In the genomic region with DNA sequence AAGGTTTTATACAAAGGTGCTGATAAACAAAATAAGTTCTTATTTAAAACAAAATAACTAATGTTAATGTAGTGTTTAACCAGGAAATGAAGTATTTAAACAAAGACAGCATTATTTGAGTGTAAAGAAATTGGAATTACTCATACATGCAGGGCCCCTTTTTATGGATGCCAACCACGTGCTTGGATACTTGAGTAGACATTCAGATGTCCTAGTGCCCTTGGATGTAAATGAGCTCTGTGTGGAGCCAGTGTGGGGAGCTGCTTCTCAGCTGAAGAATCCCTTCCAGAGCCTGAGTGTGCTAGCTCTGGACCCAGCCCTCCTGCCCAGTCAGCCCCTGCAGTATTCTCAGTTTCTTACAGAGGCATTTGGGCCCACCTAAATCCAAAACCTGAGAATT, we compare ENCODE assay signal across 12 cellular contexts.
A peak's percentile ranks its signal among the peaks of the same experiment; 100 is the strongest.
DNase-seq lines count a peak whose midpoint lies in the region; ATAC-seq and TF ChIP-seq lines count a peak whose summit lies in the region.
"Had no signal": no experiment of that assay in that cellular context is flagged by ENCODE, and none has a peak within 500 bp of the region (broad histone marks: within the 10 kb centered on the region; RNA-seq: fewer than 3 reads in every experiment).

No MANE protein-coding gene starts in this region.

- no peak overlapping the region for H3K4me3 ChIP-seq in A673 (ENCODE audit: low read depth, low read length, poor library complexity, severe bottlenecking)
- no peak overlapping the region for H3K4me3 ChIP-seq in adrenal gland
- H3K4me3 ChIP-seq: psoas muscle had no signal

- H3K4me1 ChIP-seq in A673 (ENCODE audit: insufficient read depth, low read length, poor library complexity, severe bottlenecking) (peaks cover 25% of the 10 kb centered on the region), adrenal gland (replicated peaks in 1 of 2) (peaks cover 6 to 13% of the 10 kb centered on the region in 2 donors)

- H3K36me3 Mint-ChIP-seq in WTC11, result peaks cover 12% of the 10 kb centered on the region
- H3K36me3 Mint-ChIP-seq in effector memory CD8-positive, alpha-beta T cell (ENCODE audit: insufficient read depth), result peaks cover 6% of the 10 kb centered on the region

- DNase-seq in A673 (ENCODE audit: low spot score) (peak; percentile 77), HEK293T (ENCODE audit: extremely low spot score) (no peak), WTC11 (ENCODE audit: low spot score) (peak; percentile 19), islet precursor cell (peak; percentile 56), AG08396 (ENCODE audit: low spot score) (no peak), adrenal gland (no peak), DMS79 treated with DMSO at 0.1 percent for 48 hours (lab: John Stamatoyannopoulos, UW) (no peak)
- no peak for DNase-seq in effector memory CD8-positive, alpha-beta T cell
- DNase-seq: activated naive CD4-positive, alpha-beta T cell treated with anti-CD3 and anti-CD28 coated beads for 36 hours; EL; NCI-H226; psoas muscle had no signal

- peak; percentile 88 for ATAC-seq in WTC11
- no peak for ATAC-seq in effector memory CD8-positive, alpha-beta T cell (replicated peaks)

- CTCF ChIA-PET in A673 (lab: Charles Lee), result interaction anchor here (0.5 to 0.7 kb wide), 2 partner anchors 115 to 380 kb away, joined by 3 to 7 read pairs; no protein-coding TSS in a partner anchor
- CTCF ChIA-PET in HEK293T (lab: Yijun Ruan, JAX), result no interaction called here
- CTCF ChIA-PET in WTC11 (lab: Charles Lee), result interaction anchor here (0.6 to 2.5 kb wide), 7 partner anchors 9 to 439 kb away, joined by 3 to 8 read pairs (median 3); no protein-coding TSS in a partner anchor

- H3K27me3 ChIP-seq in A673 (replicated peaks; ENCODE audit: insufficient read depth, low read depth, low read length, poor library complexity) (no peaks in the 10 kb centered on the region), adrenal gland (no peaks in the 10 kb centered on the region)

- intact Hi-C loops in A673 (cut with micrococcal nuclease; ENCODE audit: unreplicated experiment) (no loop called here), adrenal gland (cut with DNase I) (no loop called here)

- POLR2A ChIA-PET in A673 (lab: Charles Lee; ENCODE audit: low non-redundant PET), result interaction anchor here (0.5 kb wide), 1 partner anchor 274 kb away, joined by 3 read pairs; no protein-coding TSS in a partner anchor
- POLR2A ChIA-PET in HEK293T (lab: Yijun Ruan, JAX), result interaction anchor here (0.6 kb wide), 1 partner anchor 17 kb away, joined by 3 read pairs; no protein-coding TSS in a partner anchor
- POLR2A ChIA-PET in WTC11 (lab: Charles Lee), result no interaction called here

- no peaks in the 10 kb centered on the region for H3K9me3 Mint-ChIP-seq in WTC11
- no peaks in the 10 kb centered on the region for H3K9me3 Mint-ChIP-seq in effector memory CD8-positive, alpha-beta T cell
- H3K9me3 Mint-ChIP-seq: activated naive CD4-positive, alpha-beta T cell treated with anti-CD3 and anti-CD28 coated beads for 36 hours had no signal

- TF ChIP-seq POLR2A in adrenal gland (IDR thresholded peaks at IDR 0.05), result no peak

- WGBS in adrenal gland, 4 donors, result 75 to 89% (median 85%) methylated on average over 1 of the region's 1 CpG

- H3K36me3 ChIP-seq in A673 (ENCODE audit: insufficient read depth, low read length, poor library complexity, severe bottlenecking) (no peaks in the 10 kb centered on the region), adrenal gland (replicated peaks in 1 of 2) (no peaks in the 10 kb centered on the region)

- no peak overlapping the region for H3K4me3 Mint-ChIP-seq in WTC11
- no peak overlapping the region for H3K4me3 Mint-ChIP-seq in effector memory CD8-positive, alpha-beta T cell
- H3K4me3 Mint-ChIP-seq: activated naive CD4-positive, alpha-beta T cell treated with anti-CD3 and anti-CD28 coated beads for 36 hours had no signal

- peaks cover 11% of the 10 kb centered on the region for H3K4me1 Mint-ChIP-seq in WTC11
- no peaks in the 10 kb centered on the region for H3K4me1 Mint-ChIP-seq in effector memory CD8-positive, alpha-beta T cell (ENCODE audit: low read depth in 2 of 2)

- H3K27ac ChIP-seq in A673 (ENCODE audit: low read depth, low read length, poor library complexity, severe bottlenecking) (no peak overlapping the region), adrenal gland (no peak overlapping the region)
- H3K27ac ChIP-seq: psoas muscle had no signal

- BruUV-seq in A673 (replicated peaks; lab: Mats Ljungman, UMichigan), result no TSS peak

- no peak overlapping the region for H3K27ac Mint-ChIP-seq in WTC11
- H3K27ac Mint-ChIP-seq in effector memory CD8-positive, alpha-beta T cell, result no peak overlapping the region
- H3K27ac Mint-ChIP-seq: activated naive CD4-positive, alpha-beta T cell treated with anti-CD3 and anti-CD28 coated beads for 36 hours had no signal

- no peaks in the 10 kb centered on the region for H3K27me3 Mint-ChIP-seq in WTC11 (ENCODE audit: low read depth)
- no peaks in the 10 kb centered on the region for H3K27me3 Mint-ChIP-seq in effector memory CD8-positive, alpha-beta T cell

- H3K9me3 ChIP-seq in A673 (ENCODE audit: low read depth, low read length, poor library complexity, severe bottlenecking), result no peaks in the 10 kb centered on the region
- H3K9me3 ChIP-seq in adrenal gland (replicated peaks in 1 of 3), result no peaks in the 10 kb centered on the region
- H3K9me3 ChIP-seq: psoas muscle had no signal

- TF ChIP-seq CTCF in A673 (conservative IDR thresholded peaks at IDR 0.05; ENCODE audit: low read depth, low read length), result no peak
- TF ChIP-seq CTCF in WTC11 (IDR thresholded peaks at IDR 0.05), result no peak
- no peak for TF ChIP-seq CTCF in adrenal gland (IDR thresholded peaks at IDR 0.05)

TF ChIP-seq in HEK293T, 16 proteins besides CTCF, POLR2A, EP300 and RAD21:
- TF ChIP-seq SP1 (IDR thresholded peaks at IDR 0.05) (no peak), LEF1 (IDR thresholded peaks at IDR 0.05; ENCODE audit: borderline replicate concordance) (no peak), L3MBTL2 (conservative IDR thresholded peaks at IDR 0.05) (0 out of 2 replicates have a peak, but pooled peaks have one; percentile 14), NFRKB (IDR thresholded peaks at IDR 0.05) (no peak), BHLHE40 (IDR thresholded peaks at IDR 0.05; ENCODE audit: borderline replicate concordance) (no peak), FOXM1 (IDR thresholded peaks at IDR 0.05; ENCODE audit: borderline replicate concordance) (no peak)
- TF ChIP-seq, protein P1, sequence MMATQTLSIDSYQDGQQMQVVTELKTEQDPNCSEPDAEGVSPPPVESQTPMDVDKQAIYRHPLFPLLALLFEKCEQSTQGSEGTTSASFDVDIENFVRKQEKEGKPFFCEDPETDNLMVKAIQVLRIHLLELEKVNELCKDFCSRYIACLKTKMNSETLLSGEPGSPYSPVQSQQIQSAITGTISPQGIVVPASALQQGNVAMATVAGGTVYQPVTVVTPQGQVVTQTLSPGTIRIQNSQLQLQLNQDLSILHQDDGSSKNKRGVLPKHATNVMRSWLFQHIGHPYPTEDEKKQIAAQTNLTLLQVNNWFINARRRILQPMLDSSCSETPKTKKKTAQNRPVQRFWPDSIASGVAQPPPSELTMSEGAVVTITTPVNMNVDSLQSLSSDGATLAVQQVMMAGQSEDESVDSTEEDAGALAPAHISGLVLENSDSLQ (IDR thresholded peaks at IDR 0.05), result no peak

TF ChIP-seq in WTC11, 78 proteins besides CTCF, POLR2A, EP300 and RAD21:
- TF ChIP-seq, protein P2, sequence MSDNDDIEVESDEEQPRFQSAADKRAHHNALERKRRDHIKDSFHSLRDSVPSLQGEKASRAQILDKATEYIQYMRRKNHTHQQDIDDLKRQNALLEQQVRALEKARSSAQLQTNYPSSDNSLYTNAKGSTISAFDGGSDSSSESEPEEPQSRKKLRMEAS (CRISPR knock-in tag; IDR thresholded peaks at IDR 0.05), result no peak
- TF ChIP-seq, protein P3, sequence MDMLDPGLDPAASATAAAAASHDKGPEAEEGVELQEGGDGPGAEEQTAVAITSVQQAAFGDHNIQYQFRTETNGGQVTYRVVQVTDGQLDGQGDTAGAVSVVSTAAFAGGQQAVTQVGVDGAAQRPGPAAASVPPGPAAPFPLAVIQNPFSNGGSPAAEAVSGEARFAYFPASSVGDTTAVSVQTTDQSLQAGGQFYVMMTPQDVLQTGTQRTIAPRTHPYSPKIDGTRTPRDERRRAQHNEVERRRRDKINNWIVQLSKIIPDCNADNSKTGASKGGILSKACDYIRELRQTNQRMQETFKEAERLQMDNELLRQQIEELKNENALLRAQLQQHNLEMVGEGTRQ (CRISPR knock-in tag; IDR thresholded peaks at IDR 0.05), result 0 out of 2 replicates have a peak, but pooled peaks have one; percentile 8
- TF ChIP-seq ZNF121 (CRISPR knock-in tag; IDR thresholded peaks at IDR 0.05), result no peak

Comparison
In these comparisons a context has a peak if more than half of its experiments do, and no peak if none do; other contexts are left out.
1. DNase-seq: peak in A673 (single experiment), WTC11 (single experiment) and islet precursor cell (single experiment); none in HEK293T (single experiment), AG08396 (single experiment), effector memory CD8-positive, alpha-beta T cell (0 of 3), adrenal gland (0 of 7) and DMS79 treated with DMSO at 0.1 percent for 48 hours (single experiment).